In the genomic region with DNA sequence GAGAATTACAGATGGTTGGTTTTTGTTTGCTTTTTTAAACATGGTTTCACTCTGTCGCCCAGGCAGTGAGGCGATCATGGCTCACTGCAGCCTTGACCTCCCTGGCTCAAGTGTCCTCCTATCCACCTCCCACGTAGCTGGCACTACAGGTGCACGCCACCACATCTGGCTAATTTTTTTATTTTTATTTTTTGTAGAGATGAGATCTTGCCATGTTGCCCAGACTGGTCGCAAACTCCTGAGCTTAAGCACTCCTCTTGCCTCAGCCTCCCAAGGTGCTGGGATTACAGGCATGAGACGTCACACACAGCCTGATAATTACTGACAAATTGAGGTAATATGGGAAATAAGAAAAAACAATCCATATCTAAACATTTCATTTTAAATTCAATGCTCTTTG, we compare ENCODE assay signal across 19 cellular contexts.
"Had no signal": no experiment of that assay in that cellular context is flagged by ENCODE, and none has a peak within 500 bp of the region (broad histone marks: within the 10 kb centered on the region; RNA-seq: fewer than 3 reads in every experiment).

No MANE protein-coding gene starts in this region.

- H3K27ac ChIP-seq: PC-9, Peyer's patch, SJCRH30 had no signal

- H3K36me3 ChIP-seq: Peyer's patch, SJCRH30 had no signal

- H3K4me3 ChIP-seq: PC-9, Peyer's patch, SJCRH30 had no signal

- ATAC-seq: Right ventricle myocardium inferior, SK-N-SH treated with all-trans-retinoic acid at 6 μM for 48 hours had no signal

- H3K27me3 ChIP-seq: Peyer's patch, SJCRH30 had no signal

- H3K9me3 ChIP-seq: Peyer's patch had no signal

- H3K4me1 ChIP-seq: Peyer's patch, SJCRH30 had no signal

- H3K4me2 ChIP-seq: PC-9 had no signal

- DNase-seq: KBM-7, NCI-H1092, NCI-H1105 treated with DMSO at 0.1 percent for 48 hours, NCI-H1417 treated with DMSO at 0.1 percent for 48 hours, NCI-H146, NCI-H1694 treated with DMSO at 0.1 percent for 48 hours, NCI-H1930, NCI-H2081, NCI-H2107, NCI-H2227 treated with DMSO at 0.1 percent for 48 hours, NCI-H524, NCI-H526 treated with DMSO at 0.1 percent for 48 hours, NCI-H748 treated with DMSO at 0.1 percent for 48 hours, PC-9, SHP77 treated with DMSO at 0.1 percent for 48 hours had no signal

- H2AFZ ChIP-seq: PC-9 had no signal
